In genomic region chr3:52788890-52789745, GRCh38 we compare ENCODE assay signal across 28 cellular contexts. TPM values are rescaled to one million over a fixed set of nuclear protein-coding genes. Genes with fewer than 3 reads are reported as not detected.
A peak's percentile ranks its signal among the peaks of the same experiment; 100 is the strongest.
DNase-seq lines count a peak whose midpoint lies in the region; ATAC-seq, FAIRE-seq and TF ChIP-seq lines count a peak whose summit lies in the region.
"Had no signal": no experiment of that assay in that cellular context is flagged by ENCODE, and none has a peak within 500 bp of the region (broad histone marks: within the 10 kb centered on the region; RNA-seq: fewer than 3 reads in every experiment).

No MANE protein-coding gene starts in this region.

- H3K27me3 Mint-ChIP-seq in neural progenitor cell (ENCODE audit: insufficient read depth, low read depth) = peaks cover 2% of the 10 kb centered on the region

- H3K4me2 ChIP-seq in neural progenitor cell = no peak overlapping the region

- H3K9ac ChIP-seq in kidney (ENCODE audit: low read length in 2 of 2) (no peak overlapping the region), neural progenitor cell (no peak overlapping the region)

- no peaks in the 10 kb centered on the region for H3K79me2 ChIP-seq in neural progenitor cell (ENCODE audit: low read depth)

- H3F3A ChIP-seq in neural progenitor cell (ENCODE audit: low read depth) = no peaks in the 10 kb centered on the region

- intact Hi-C loops in left ventricle myocardium inferior (cut with micrococcal nuclease) = no loop called here
- intact Hi-C loops in kidney (cut with DNase I) = no loop called here

- no peaks in the 10 kb centered on the region for H3K36me3 ChIP-seq in left ventricle myocardium inferior
- H3K36me3 ChIP-seq in right atrium auricular region = no peaks in the 10 kb centered on the region
- no peaks in the 10 kb centered on the region for H3K36me3 ChIP-seq in kidney (ENCODE audit: control insufficient read depth in 1 of 2, insufficient read depth in 2 of 2, low read length in 2 of 2)
- no peaks in the 10 kb centered on the region for H3K36me3 ChIP-seq in neural progenitor cell

- peak overlapping the region; percentile 8 for H3K27ac Mint-ChIP-seq in neural progenitor cell
- H3K27ac Mint-ChIP-seq: HFFc6 had no signal

- peak; percentile 0 for DNase-seq in left ventricle myocardium inferior
- no peak for DNase-seq in right atrium auricular region (ENCODE audit: low spot score)
- DNase-seq in kidney = peak; percentile 46
- DNase-seq in neural progenitor cell (ENCODE audit: low spot score) = no peak
- DNase-seq in globus pallidus (ENCODE audit: low spot score) = no peak
- DNase-seq in activated T-cell treated with anti-CD3 and anti-CD28 coated beads, Interleukin-2, amount 50 U/mL, for 48 hours = no peak
- DNase-seq: 8988T, AML-193, H7, HFFc6, KG1, NCI-H1092, NCI-H1436, NCI-H187 treated with DMSO at 0.1 percent for 48 hours, NCI-H2107, NCI-H446 treated with DMSO at 0.1 percent for 48 hours, NCI-H526 treated with DMSO at 0.1 percent for 48 hours, RPMI8226, SHP77 had no signal

- H3K9me3 Mint-ChIP-seq in neural progenitor cell = no peaks in the 10 kb centered on the region
- H3K9me3 Mint-ChIP-seq: CD14-positive monocyte, HFFc6 had no signal

- H3K4me3 Mint-ChIP-seq in neural progenitor cell = no peak overlapping the region
- H3K4me3 Mint-ChIP-seq: CD14-positive monocyte, HFFc6 had no signal

- ATAC-seq in HG02840 (IDR thresholded peaks at IDR 0.05; ENCODE audit: low FRiP score, unreplicated experiment) (no peak), GM18520 (IDR thresholded peaks at IDR 0.05; ENCODE audit: unreplicated experiment) (no peak)

- no peak overlapping the region for H3K4me3 ChIP-seq in left ventricle myocardium inferior
- H3K4me3 ChIP-seq in right atrium auricular region = no peak overlapping the region
- H3K4me3 ChIP-seq in kidney (ENCODE audit: low read length in 2 of 2) = no peak overlapping the region
- no peak overlapping the region for H3K4me3 ChIP-seq in neural progenitor cell

- H4K20me1 ChIP-seq in neural progenitor cell (ENCODE audit: low read depth) = no peaks in the 10 kb centered on the region

- H3K27ac ChIP-seq in left ventricle myocardium inferior (replicated peaks) (no peak overlapping the region), right atrium auricular region (no peak overlapping the region), kidney (ENCODE audit: low read depth in 2 of 2, low read length in 2 of 2) (no peak overlapping the region), neural progenitor cell (no peak overlapping the region)
- H3K27ac ChIP-seq: HL-60 had no signal

- no peaks in the 10 kb centered on the region for H3K4me1 ChIP-seq in left ventricle myocardium inferior
- H3K4me1 ChIP-seq in right atrium auricular region = no peaks in the 10 kb centered on the region
- no peaks in the 10 kb centered on the region for H3K4me1 ChIP-seq in kidney (ENCODE audit: control insufficient read depth in 1 of 2, insufficient read depth in 1 of 2, low read depth in 1 of 2, low read length in 2 of 2)
- no peaks in the 10 kb centered on the region for H3K4me1 ChIP-seq in neural progenitor cell

- peaks cover 17% of the 10 kb centered on the region for H3K4me1 Mint-ChIP-seq in neural progenitor cell

- no peak for FAIRE-seq in kidney (lab: Jason Lieb, UNC)
- FAIRE-seq: G401.6, GM12892, GM18507 had no signal

- no peaks in the 10 kb centered on the region for H3K36me3 Mint-ChIP-seq in neural progenitor cell
- H3K36me3 Mint-ChIP-seq: CD14-positive monocyte had no signal

- no peaks in the 10 kb centered on the region for H3K9me3 ChIP-seq in left ventricle myocardium inferior (replicated peaks)
- H3K9me3 ChIP-seq in right atrium auricular region = no peaks in the 10 kb centered on the region
- H3K9me3 ChIP-seq in kidney (ENCODE audit: control insufficient read depth in 1 of 2, low read length in 2 of 2) = no peaks in the 10 kb centered on the region
- no peaks in the 10 kb centered on the region for H3K9me3 ChIP-seq in neural progenitor cell (ENCODE audit: low read depth)

- H2AFZ ChIP-seq in neural progenitor cell (replicated peaks) = no peak overlapping the region

- H3K27me3 ChIP-seq in left ventricle myocardium inferior (ENCODE audit: low read depth) = no peaks in the 10 kb centered on the region
- H3K27me3 ChIP-seq in right atrium auricular region = no peaks in the 10 kb centered on the region
- H3K27me3 ChIP-seq in neural progenitor cell = no peaks in the 10 kb centered on the region

- no peak for TF ChIP-seq CTCF in left ventricle myocardium inferior (IDR thresholded peaks at IDR 0.05; ENCODE audit: borderline replicate concordance)
- no peak for TF ChIP-seq CTCF in right atrium auricular region (IDR thresholded peaks at IDR 0.05)
- TF ChIP-seq CTCF in kidney (IDR thresholded peaks at IDR 0.05; ENCODE audit: borderline replicate concordance, extremely low read depth, insufficient read depth) = no peak
- no peak for TF ChIP-seq CTCF in neural progenitor cell (IDR thresholded peaks at IDR 0.05)

RNA-seq across cellular contexts. Expression of gene ITIH3, which starts 5.5 kb away (rescaled TPM):
- 0.55 TPM for total RNA-seq in left ventricle myocardium inferior
- total RNA-seq in right atrium auricular region = 1 to 10 TPM in 1 of 2 donors, under 1 TPM in 1; 0.19 to 2.1 TPM
- total RNA-seq in kidney = 2.3 TPM
- 2.1 TPM for polyA plus RNA-seq in kidney (ENCODE audit: insufficient read depth, low read depth, low replicate concordance)
- total RNA-seq in neural progenitor cell (ENCODE audit: low replicate concordance) = not detected in 2 replicates
- total RNA-seq: Daoy, H7, HT-29 had no signal
- polyA plus RNA-seq: CD14-positive monocyte had no signal

RNA-seq across cellular contexts. Expression of gene ITIH1, which starts 11.7 kb away (rescaled TPM):
- not detected for total RNA-seq in left ventricle myocardium inferior
- total RNA-seq in right atrium auricular region = not detected
- total RNA-seq in kidney = 0.22 TPM
- polyA plus RNA-seq in kidney (ENCODE audit: insufficient read depth, low read depth, low replicate concordance) = not detected
- not detected in 2 replicates for total RNA-seq in neural progenitor cell (ENCODE audit: low replicate concordance)
- total RNA-seq: Daoy, H7, HFFc6, HT-29 had no signal

RNA-seq across cellular contexts. Expression of gene NEK4, which starts 18.4 kb away (rescaled TPM):
- total RNA-seq in left ventricle myocardium inferior = 17.7 TPM
- 10 to 100 TPM; 12.8 to 14.6 TPM for total RNA-seq in right atrium auricular region
- total RNA-seq in kidney = 27.9 TPM
- 5.5 TPM for polyA plus RNA-seq in kidney (ENCODE audit: insufficient read depth, low read depth, low replicate concordance)
- 41.8 and 42.0 TPM in 2 replicates for total RNA-seq in neural progenitor cell (ENCODE audit: low replicate concordance)

RNA-seq across cellular contexts. Expression of gene ITIH4, which starts 41.4 kb away (rescaled TPM):
- total RNA-seq in left ventricle myocardium inferior = 5.0 TPM
- total RNA-seq in right atrium auricular region = 1 to 10 TPM in 1 of 2 donors, not detected in 1; 1.2 TPM
- 15.4 TPM for total RNA-seq in kidney
- polyA plus RNA-seq in kidney (ENCODE audit: insufficient read depth, low read depth, low replicate concordance) = 12.9 TPM
- 1.1 and 2.4 TPM in 2 replicates for total RNA-seq in neural progenitor cell (ENCODE audit: low replicate concordance)
- total RNA-seq: HT-29 had no signal

RNA-seq across cellular contexts. Expression of gene MUSTN1, which starts 45.7 kb away (rescaled TPM):
- total RNA-seq in left ventricle myocardium inferior (32.7 TPM), right atrium auricular region (10 to 100 TPM; 43.8 to 45.0 TPM), kidney (18.6 TPM), neural progenitor cell (ENCODE audit: low replicate concordance) (2.0 and 10.8 TPM in 2 replicates)
- 47.8 TPM for polyA plus RNA-seq in kidney (ENCODE audit: insufficient read depth, low read depth, low replicate concordance)
- total RNA-seq: Daoy, HT-29 had no signal

Comparison
In these comparisons a context has a peak if more than half of its experiments do, and no peak if none do; other contexts are left out.
1. DNase-seq: peak in left ventricle myocardium inferior (single experiment) and kidney (single experiment); none in right atrium auricular region (single experiment), neural progenitor cell (single experiment), globus pallidus (single experiment) and activated T-cell treated with anti-CD3 and anti-CD28 coated beads, Interleukin-2, amount 50 U/mL, for 48 hours (0 of 2).